ENCODE assay signal across 8 cellular contexts in genomic region chr10:15859531-15859864, GRCh38. TPM values are rescaled to one million over a fixed set of nuclear protein-coding genes. Genes with fewer than 3 reads are reported as not detected.
DNase-seq lines count a peak whose midpoint lies in the region; ATAC-seq, FAIRE-seq and TF ChIP-seq lines count a peak whose summit lies in the region.

No MANE protein-coding gene starts in this region.

- DNase-seq in T-cell (no peak), foreskin fibroblast (no peak), skeletal muscle cell (ENCODE audit: low read depth) (no peak), HuH-7.5 (ENCODE audit: low spot score) (no peak), HTR-8/SVneo (ENCODE audit: insufficient read length, low spot score) (no peak), NCI-H2029 treated with DMSO at 0.1 percent for 48 hours (lab: John Stamatoyannopoulos, UW) (no peak)

- no peak for TF ChIP-seq CTCF in foreskin fibroblast (IDR thresholded peaks at IDR 0.05; ENCODE audit: low read depth, low read length)

- H3K4me1 Mint-ChIP-seq in T-cell = peaks cover 49 to 53% (median 51%) of the 10 kb centered on the region in 3 donors

- H3K4me3 ChIP-seq in foreskin fibroblast (ENCODE audit: low read depth in 1 of 2, low read length in 2 of 2) (peak overlapping the region; percentile 85 to 96), skeletal muscle cell (ENCODE audit: low read depth, low read length) (peak overlapping the region; percentile 83)

- H3K9me3 Mint-ChIP-seq in T-cell = no peaks in the 10 kb centered on the region

- H3K27ac Mint-ChIP-seq in T-cell = peak overlapping the region; percentile 90

- ATAC-seq in GM18870 (IDR thresholded peaks at IDR 0.05; ENCODE audit: unreplicated experiment) (peak; percentile 50), T-cell (replicated peaks in 1 of 4) (no peak), HG02763 (IDR thresholded peaks at IDR 0.05; ENCODE audit: unreplicated experiment) (no peak)

- POLR2A ChIA-PET in T-cell (lab: Charles Lee) = interaction anchor here in 1 of 2 donors (0.6 kb wide), 1 partner anchor 1347 kb away, joined by 3 read pairs; no protein-coding TSS in a partner anchor

- peaks cover 13 to 14% of the 10 kb centered on the region in 2 donors for H3K27me3 Mint-ChIP-seq in T-cell

- peak overlapping the region; percentile 98 to 99 (median 98) for H3K4me3 Mint-ChIP-seq in T-cell

- FAIRE-seq in HTR-8/SVneo (lab: Jason Lieb, UNC) = no peak

- peaks cover 14% of the 10 kb centered on the region for H3K36me3 Mint-ChIP-seq in T-cell

- CTCF ChIA-PET in T-cell (lab: Charles Lee) = interaction anchor here (0.6 to 1.0 kb wide), 2 partner anchors 28 to 1243 kb away, joined by 3 to 4 read pairs; no protein-coding TSS in a partner anchor

RNA-seq across cellular contexts. Expression of gene MINDY3, which starts 0.8 kb away (rescaled TPM):
- 10 to 100 TPM; 23.6 to 38.0 (median 29.0) TPM for total RNA-seq in T-cell
